In the genomic region with DNA sequence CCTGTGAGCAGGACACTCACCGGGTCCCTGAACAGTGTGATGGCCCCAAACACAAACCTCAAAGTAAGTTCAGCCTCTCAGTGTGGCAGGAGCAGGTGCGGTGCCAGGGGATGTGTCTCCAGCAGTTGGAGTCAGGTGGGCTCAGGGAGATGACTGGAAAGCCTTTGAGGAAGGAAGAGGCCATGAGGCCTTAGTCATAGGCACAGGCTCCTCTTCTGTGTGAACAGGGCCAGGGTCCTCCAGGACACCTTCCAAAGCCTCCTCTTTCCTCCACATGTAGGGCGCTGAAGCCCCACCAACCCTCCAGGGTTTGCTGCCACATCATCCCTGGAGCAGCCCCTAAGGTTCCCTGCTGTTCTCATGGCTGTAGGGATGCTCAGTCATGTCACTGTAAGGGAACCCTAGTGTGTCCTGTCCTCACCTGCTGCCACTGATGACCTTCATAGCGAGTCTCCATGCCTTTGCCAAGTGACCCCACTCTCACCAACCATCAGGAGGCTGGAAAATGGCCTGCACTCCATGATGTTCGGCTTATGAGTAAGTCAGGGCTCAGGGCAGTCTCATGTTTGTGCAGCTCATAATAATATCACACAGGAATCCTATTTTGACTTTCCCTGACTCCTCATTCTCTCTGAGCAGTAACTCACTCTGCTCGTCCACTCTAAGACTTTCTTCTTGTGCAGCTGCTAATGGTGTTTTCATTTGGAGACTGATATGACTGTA, we compare ENCODE assay signal across 17 cellular contexts.
DNase-seq lines count a peak whose midpoint lies in the region; ATAC-seq and TF ChIP-seq lines count a peak whose summit lies in the region.
"Had no signal": no experiment of that assay in that cellular context is flagged by ENCODE, and none has a peak within 500 bp of the region (broad histone marks: within the 10 kb centered on the region; RNA-seq: fewer than 3 reads in every experiment).

No MANE protein-coding gene starts in this region.

- intact Hi-C loops in upper lobe of right lung (cut with DNase I) = no loop called here

- no peak overlapping the region for H3K27ac Mint-ChIP-seq in activated naive CD8-positive, alpha-beta T cell treated with anti-CD3 and anti-CD28 coated beads, Interleukin-2, amount 50 U/mL, for 24 hours
- no peak overlapping the region for H3K27ac Mint-ChIP-seq in activated naive CD8-positive, alpha-beta T cell treated with anti-CD3 and anti-CD28 coated beads for 36 hours
- H3K27ac Mint-ChIP-seq: GM23338 had no signal

- DNase-seq in activated naive CD8-positive, alpha-beta T cell treated with anti-CD3 and anti-CD28 coated beads, Interleukin-2, amount 50 U/mL, for 24 hours = no peak
- no peak for DNase-seq in activated naive CD8-positive, alpha-beta T cell treated with anti-CD3 and anti-CD28 coated beads for 36 hours
- DNase-seq in Karpas-422 = peak; percentile 50
- peak; percentile 0 for DNase-seq in hepatic stellate cell (ENCODE audit: low spot score)
- DNase-seq in upper lobe of right lung = no peak
- DNase-seq in NCI-H2227 (lab: John Stamatoyannopoulos, UW; ENCODE audit: unreplicated experiment) = no peak
- DNase-seq in inferior parietal cortex (ENCODE audit: extremely low spot score) = no peak
- DNase-seq: 8988T, NCI-H1436 treated with DMSO at 0.1 percent for 48 hours, NCI-H2081 treated with DMSO at 0.1 percent for 48 hours, SIG-M5 had no signal

- H3K4me1 ChIP-seq in Karpas-422 (ENCODE audit: low read length) (peaks cover 57% of the 10 kb centered on the region), upper lobe of right lung (no peaks in the 10 kb centered on the region)

- H3K36me3 Mint-ChIP-seq in activated naive CD8-positive, alpha-beta T cell treated with anti-CD3 and anti-CD28 coated beads, Interleukin-2, amount 50 U/mL, for 24 hours (ENCODE audit: low read depth) = peaks cover 9% of the 10 kb centered on the region
- H3K36me3 Mint-ChIP-seq in activated naive CD8-positive, alpha-beta T cell treated with anti-CD3 and anti-CD28 coated beads for 36 hours = peaks cover 7% of the 10 kb centered on the region

- H3K4me3 Mint-ChIP-seq in activated naive CD8-positive, alpha-beta T cell treated with anti-CD3 and anti-CD28 coated beads, Interleukin-2, amount 50 U/mL, for 24 hours = no peak overlapping the region
- H3K4me3 Mint-ChIP-seq in activated naive CD8-positive, alpha-beta T cell treated with anti-CD3 and anti-CD28 coated beads for 36 hours = no peak overlapping the region
- H3K4me3 Mint-ChIP-seq: GM23338 had no signal

- H3K79me2 ChIP-seq in Karpas-422 (ENCODE audit: low read length) = no peaks in the 10 kb centered on the region

- H3K4me2 ChIP-seq in Karpas-422 (ENCODE audit: low read depth, low read length, poor library complexity, severe bottlenecking) = peak overlapping the region; percentile 43
- H3K4me2 ChIP-seq: GM23338 had no signal

- 0 out of 2 replicates have a peak, but pooled peaks cover 6% of the 10 kb centered on the region for H3K9me3 ChIP-seq in Karpas-422 (ENCODE audit: low read length)
- no peaks in the 10 kb centered on the region for H3K9me3 ChIP-seq in upper lobe of right lung

- peaks cover 4% of the 10 kb centered on the region for H3K4me1 Mint-ChIP-seq in activated naive CD8-positive, alpha-beta T cell treated with anti-CD3 and anti-CD28 coated beads, Interleukin-2, amount 50 U/mL, for 24 hours
- H3K4me1 Mint-ChIP-seq in activated naive CD8-positive, alpha-beta T cell treated with anti-CD3 and anti-CD28 coated beads for 36 hours = no peaks in the 10 kb centered on the region
- H3K4me1 Mint-ChIP-seq: GM23338 had no signal

- peak overlapping the region; percentile 6; the same call in 1 of the 2 replicates for H3K9ac ChIP-seq in Karpas-422 (ENCODE audit: low read length)
- H3K9ac ChIP-seq: BLaER1 treated with 17β-estradiol and CSF1 and Interleukin-3, amounts not matched to agents 10 nM and 100 nM had no signal

- H4K20me1 ChIP-seq in Karpas-422 (ENCODE audit: insufficient read depth, low read depth, low read length) = no peaks in the 10 kb centered on the region
- H4K20me1 ChIP-seq: BLaER1 treated with 17β-estradiol and CSF1 and Interleukin-3, amounts not matched to agents 10 nM and 100 nM had no signal

- H3K4me3 ChIP-seq in Karpas-422 (ENCODE audit: low read length) = peak overlapping the region; percentile 3; the same call in 1 of the 2 replicates
- H3K4me3 ChIP-seq in upper lobe of right lung = no peak overlapping the region
- H3K4me3 ChIP-seq: BLaER1 treated with 17β-estradiol and CSF1 and Interleukin-3, amounts not matched to agents 10 nM and 100 nM; GM23338; K562 had no signal

- H3K27me3 ChIP-seq in Karpas-422 (ENCODE audit: low read length) = no peaks in the 10 kb centered on the region
- peaks cover 16% of the 10 kb centered on the region for H3K27me3 ChIP-seq in upper lobe of right lung
- H3K27me3 ChIP-seq: BLaER1 treated with 17β-estradiol and CSF1 and Interleukin-3, amounts not matched to agents 10 nM and 100 nM had no signal

- TF ChIP-seq CTCF in upper lobe of right lung (IDR thresholded peaks at IDR 0.05) = no peak

- H3K36me3 ChIP-seq in Karpas-422 (ENCODE audit: insufficient read depth, low read length) (no peaks in the 10 kb centered on the region), upper lobe of right lung (no peaks in the 10 kb centered on the region)
- H3K36me3 ChIP-seq: BLaER1 treated with 17β-estradiol and CSF1 and Interleukin-3, amounts not matched to agents 10 nM and 100 nM had no signal

- peak; percentile 15 for ATAC-seq in activated naive CD8-positive, alpha-beta T cell treated with anti-CD3 and anti-CD28 coated beads, Interleukin-2, amount 50 U/mL, for 24 hours
- ATAC-seq in upper lobe of right lung = peak; percentile 4
- no peak for ATAC-seq in GM18861 (IDR thresholded peaks at IDR 0.05; ENCODE audit: unreplicated experiment)
- ATAC-seq: GM23338, K562, Panc1 had no signal

- H3K9me3 Mint-ChIP-seq in activated naive CD8-positive, alpha-beta T cell treated with anti-CD3 and anti-CD28 coated beads, Interleukin-2, amount 50 U/mL, for 24 hours = peaks cover 12% of the 10 kb centered on the region
- H3K9me3 Mint-ChIP-seq in activated naive CD8-positive, alpha-beta T cell treated with anti-CD3 and anti-CD28 coated beads for 36 hours = no peaks in the 10 kb centered on the region

- H2AFZ ChIP-seq in Karpas-422 (ENCODE audit: low read length) = peak overlapping the region; percentile 22; the same call in 1 of the 2 replicates
- H2AFZ ChIP-seq: GM23338 had no signal

- H3K27me3 Mint-ChIP-seq in activated naive CD8-positive, alpha-beta T cell treated with anti-CD3 and anti-CD28 coated beads, Interleukin-2, amount 50 U/mL, for 24 hours = no peaks in the 10 kb centered on the region
- H3K27me3 Mint-ChIP-seq in activated naive CD8-positive, alpha-beta T cell treated with anti-CD3 and anti-CD28 coated beads for 36 hours = peaks cover 5% of the 10 kb centered on the region

- H3K9me2 ChIP-seq in Karpas-422 (replicated peaks; ENCODE audit: insufficient read depth, low read length) = no peaks in the 10 kb centered on the region

- H3K27ac ChIP-seq in Karpas-422 (ENCODE audit: low read length) (peak overlapping the region; percentile 46; the same call in 1 of the 2 replicates), upper lobe of right lung (no peak overlapping the region)
- H3K27ac ChIP-seq: BLaER1 treated with 17β-estradiol and CSF1 and Interleukin-3, amounts not matched to agents 10 nM and 100 nM; HL-60 had no signal

Comparison
In these comparisons a context has a peak if more than half of its experiments do, and no peak if none do; other contexts are left out.
1. DNase-seq: peak in Karpas-422 (single experiment) and hepatic stellate cell (single experiment); none in activated naive CD8-positive, alpha-beta T cell treated with anti-CD3 and anti-CD28 coated beads, Interleukin-2, amount 50 U/mL, for 24 hours (single experiment), activated naive CD8-positive, alpha-beta T cell treated with anti-CD3 and anti-CD28 coated beads for 36 hours (single experiment), upper lobe of right lung (single experiment), NCI-H2227 (single experiment) and inferior parietal cortex (single experiment).